ENCODE assay signal across 30 cellular contexts in the genomic region with DNA sequence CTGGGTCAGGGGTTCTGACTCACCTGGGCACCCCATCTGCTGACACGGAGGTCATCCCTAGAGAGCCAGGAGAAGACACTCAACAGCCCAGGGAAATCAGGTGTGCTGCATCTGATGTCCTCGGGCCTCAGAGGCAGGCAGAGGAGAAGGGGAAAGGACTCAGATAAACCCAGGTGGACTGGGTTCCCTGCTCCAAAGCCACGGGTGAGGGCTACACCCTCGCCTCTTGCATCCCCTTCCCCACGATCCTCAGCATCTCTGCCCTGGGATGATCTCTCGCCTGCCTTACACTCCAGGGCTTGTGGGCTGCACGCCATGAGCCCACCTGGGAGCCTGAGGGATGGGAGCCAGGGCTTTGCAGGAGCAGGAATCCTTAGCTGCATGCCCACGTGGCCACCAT.
"Had no signal": no experiment of that assay in that cellular context is flagged by ENCODE, and none has a peak within 500 bp of the region (broad histone marks: within the 10 kb centered on the region; RNA-seq: fewer than 3 reads in every experiment).

No MANE protein-coding gene starts in this region.

- ATAC-seq: activated CD4-positive, CD25-positive, alpha-beta regulatory T cell treated with anti-CD3 and anti-CD28 coated beads, Interleukin-2, amount 50 U/mL, for 24 hours; natural killer cell; right lobe of liver had no signal

- H3K4me3 Mint-ChIP-seq: activated CD4-positive, alpha-beta memory T cell treated with anti-CD3 and anti-CD28 coated beads for 36 hours; activated naive CD4-positive, alpha-beta T cell treated with anti-CD3 and anti-CD28 coated beads for 36 hours; activated naive CD8-positive, alpha-beta T cell treated with anti-CD3 and anti-CD28 coated beads for 36 hours; activated T-helper 1 cell treated with anti-CD3 and anti-CD28 coated beads, Interleukin-12 subunit alpha, Interleukin-12 subunit beta, Interleukin-2, Interleukin-4 antibody, amounts not matched to agents 30 ng/mL and 10 ng/mL and 1 ng/mL, durations not matched to agents 14 hours and 24 hours and 36 hours; brain; natural killer cell had no signal

- H3K9me3 Mint-ChIP-seq: activated CD4-positive, alpha-beta memory T cell treated with anti-CD3 and anti-CD28 coated beads for 36 hours; activated naive CD4-positive, alpha-beta T cell treated with anti-CD3 and anti-CD28 coated beads for 36 hours; activated naive CD8-positive, alpha-beta T cell treated with anti-CD3 and anti-CD28 coated beads for 36 hours; activated T-helper 1 cell treated with anti-CD3 and anti-CD28 coated beads, Interleukin-12 subunit alpha, Interleukin-12 subunit beta, Interleukin-2, Interleukin-4 antibody, amounts not matched to agents 30 ng/mL and 10 ng/mL and 1 ng/mL, durations not matched to agents 14 hours and 24 hours and 36 hours; natural killer cell had no signal

- DNase-seq: activated CD4-positive, alpha-beta memory T cell treated with anti-CD3 and anti-CD28 coated beads for 36 hours; activated CD4-positive, alpha-beta T cell treated with anti-CD3 and anti-CD28 coated beads for 48 hours; activated CD8-positive, alpha-beta memory T cell treated with anti-CD3 and anti-CD28 coated beads, Interleukin-2, amount 50 U/mL, for 4 hours; activated effector memory CD4-positive, alpha-beta T cell treated with anti-CD3 and anti-CD28 coated beads, Interleukin-2, amount 50 U/mL, for 16 hours; activated naive CD4-positive, alpha-beta T cell treated with anti-CD3 and anti-CD28 coated beads for 36 hours; activated naive CD8-positive, alpha-beta T cell treated with anti-CD3 and anti-CD28 coated beads for 36 hours; activated T-cell treated with anti-CD3 and anti-CD28 coated beads, Interleukin-2, amount 50 U/mL, for 1 hour; caudate nucleus; cortex of kidney; foreskin melanocyte; heart right ventricle; left lung; lower lobe of right lung; mesendoderm; natural killer cell; ovary; right lobe of liver; stimulated activated CD4-positive, alpha-beta T cell treated with anti-CD3 and anti-CD28 coated beads, Interleukin-4, amount 100 ng/mL, for 24 hours; stimulated activated CD8-positive, alpha-beta memory T cell treated with anti-CD3 and anti-CD28 coated beads, Interleukin-4, amount 100 ng/mL, for 48 hours; stimulated activated naive CD4-positive, alpha-beta T cell; trophoblast cell had no signal

- H3K27me3 ChIP-seq: ascending aorta, esophagus muscularis mucosa, heart right ventricle, left lung, neutrophil, ovary, right lobe of liver had no signal

- H3K4me3 ChIP-seq: ascending aorta, esophagus muscularis mucosa, heart right ventricle, left lung, lower lobe of right lung, ovary, right lobe of liver, thoracic aorta had no signal

- H3K4me1 ChIP-seq: right lobe of liver had no signal

- H3K27ac ChIP-seq: ascending aorta, esophagus muscularis mucosa, left lung, lower lobe of right lung, neutrophil, ovary, right lobe of liver, thoracic aorta, VCaP had no signal

- H3K27ac Mint-ChIP-seq: activated CD4-positive, alpha-beta memory T cell treated with anti-CD3 and anti-CD28 coated beads for 36 hours; activated naive CD4-positive, alpha-beta T cell treated with anti-CD3 and anti-CD28 coated beads for 36 hours; activated naive CD8-positive, alpha-beta T cell treated with anti-CD3 and anti-CD28 coated beads for 36 hours; activated T-helper 1 cell treated with anti-CD3 and anti-CD28 coated beads, Interleukin-12 subunit alpha, Interleukin-12 subunit beta, Interleukin-2, Interleukin-4 antibody, amounts not matched to agents 30 ng/mL and 10 ng/mL and 1 ng/mL, durations not matched to agents 14 hours and 24 hours and 36 hours; natural killer cell; progenitor cell of endocrine pancreas had no signal

- H3K4me1 Mint-ChIP-seq: activated naive CD8-positive, alpha-beta T cell treated with anti-CD3 and anti-CD28 coated beads for 36 hours; natural killer cell had no signal

- H3K36me3 ChIP-seq: ascending aorta, esophagus muscularis mucosa, heart right ventricle, left lung, lower lobe of right lung, neutrophil, ovary, right lobe of liver, thoracic aorta had no signal

- H3K9me3 ChIP-seq: ascending aorta, esophagus muscularis mucosa, heart right ventricle, left lung, lower lobe of right lung, neutrophil, ovary, right lobe of liver, thoracic aorta had no signal

- H3K27me3 Mint-ChIP-seq: activated CD4-positive, alpha-beta memory T cell treated with anti-CD3 and anti-CD28 coated beads for 36 hours; activated naive CD8-positive, alpha-beta T cell treated with anti-CD3 and anti-CD28 coated beads for 36 hours had no signal

- H3K36me3 Mint-ChIP-seq: activated CD4-positive, alpha-beta memory T cell treated with anti-CD3 and anti-CD28 coated beads for 36 hours; activated naive CD8-positive, alpha-beta T cell treated with anti-CD3 and anti-CD28 coated beads for 36 hours; brain; natural killer cell had no signal
